ENCODE assay signal across 18 cellular contexts in the genomic region with DNA sequence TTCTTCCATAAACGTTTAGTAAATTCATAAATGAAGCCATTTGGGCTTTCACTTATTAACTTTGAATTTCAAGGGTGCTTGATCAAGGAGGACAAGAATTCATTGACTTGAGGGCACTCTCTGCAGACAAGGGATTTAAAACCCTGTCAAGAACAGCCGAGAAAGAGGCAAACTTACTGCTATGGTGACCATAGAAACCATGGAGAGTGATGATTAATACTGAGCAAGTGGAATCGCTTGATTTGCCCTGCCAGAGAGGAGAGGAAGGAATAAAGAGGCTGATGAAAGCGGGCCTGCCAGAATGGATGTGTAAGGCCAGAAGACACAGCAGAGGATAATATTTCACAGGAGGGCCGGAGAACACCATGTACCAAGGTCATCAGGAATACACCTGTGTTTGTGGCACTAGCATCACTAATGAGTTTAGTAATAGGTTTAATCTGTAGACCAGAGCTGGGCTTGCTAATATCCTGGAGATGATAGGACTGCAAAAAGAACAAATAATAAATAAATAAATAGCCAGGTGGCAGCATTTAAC.
"Had no signal": no experiment of that assay in that cellular context is flagged by ENCODE, and none has a peak within 500 bp of the region (broad histone marks: within the 10 kb centered on the region; RNA-seq: fewer than 3 reads in every experiment).

No MANE protein-coding gene starts in this region.

- H3K9me3 ChIP-seq: esophagus squamous epithelium, lower lobe of right lung, ovary, tibial artery had no signal

- H3K36me3 ChIP-seq: esophagus squamous epithelium, lower lobe of right lung, neural progenitor cell, ovary, tibial artery had no signal

- H3K27ac ChIP-seq: coronary artery, esophagus squamous epithelium, lower lobe of right lung, neural progenitor cell, ovary, tibial artery had no signal

- H3K9ac ChIP-seq: neural progenitor cell had no signal

- H3K4me3 ChIP-seq: coronary artery, esophagus squamous epithelium, lower lobe of right lung, neural progenitor cell, ovary, tibial artery had no signal

- H3K27me3 ChIP-seq: esophagus squamous epithelium, neural progenitor cell, ovary, tibial artery had no signal

- H2AFZ ChIP-seq: neural progenitor cell had no signal

- ATAC-seq: activated CD8-positive, alpha-beta T cell treated with anti-CD3 and anti-CD28 coated beads, Interleukin-2, amount 10 ng/mL, durations not matched to agents 7 days and 5 days; activated naive CD4-positive, alpha-beta T cell treated with anti-CD3 and anti-CD28 coated beads, Interleukin-2, amount 50 U/mL, for 72 hours; lower lobe of right lung; WTC11 had no signal

- H3K4me2 ChIP-seq: neural progenitor cell had no signal

- DNase-seq: activated CD4-positive, alpha-beta T cell treated with anti-CD3 and anti-CD28 coated beads, Interleukin-2, amount 10 ng/mL, durations not matched to agents 24 days and 14 days; activated CD8-positive, alpha-beta memory T cell treated with anti-CD3 and anti-CD28 coated beads, Interleukin-2, amount 50 U/mL, for 4 hours; activated CD8-positive, alpha-beta T cell treated with anti-CD3 and anti-CD28 coated beads, Interleukin-2, amount 10 ng/mL, durations not matched to agents 7 days and 5 days; activated effector memory CD4-positive, alpha-beta T cell treated with anti-CD3 and anti-CD28 coated beads, Interleukin-2, amount 50 U/mL, for 16 hours; activated T-cell treated with anti-CD3 and anti-CD28 coated beads, Interleukin-2, amount 50 U/mL, for 48 hours; esophagus squamous epithelium; hippocampal formation; lower lobe of right lung; ovary; stimulated activated CD4-positive, alpha-beta T cell treated with anti-CD3 and anti-CD28 coated beads, Interleukin-15, amount 100 ng/mL, for 24 hours; stimulated activated CD4-positive, alpha-beta T cell treated with anti-CD3 and anti-CD28 coated beads, Interleukin-4, amount 100 ng/mL, for 1 hour; stimulated activated naive CD4-positive, alpha-beta T cell; T-helper 2 cell; tibial artery had no signal
